ENCODE assay signal across 23 cellular contexts in genomic region chr14:91256661-91257060, GRCh38. TPM values are rescaled to one million over a fixed set of nuclear protein-coding genes. Genes with fewer than 3 reads are reported as not detected.
A peak's percentile ranks its signal among the peaks of the same experiment; 100 is the strongest.
DNase-seq lines count a peak whose midpoint lies in the region; ATAC-seq and TF ChIP-seq lines count a peak whose summit lies in the region.
"Had no signal": no experiment of that assay in that cellular context is flagged by ENCODE, and none has a peak within 500 bp of the region (broad histone marks: within the 10 kb centered on the region; RNA-seq: fewer than 3 reads in every experiment).

No MANE protein-coding gene starts in this region.

- H3K4me1 ChIP-seq in esophagus muscularis mucosa (peaks cover 12 to 44% (median 41%) of the 10 kb centered on the region in 4 donors), smooth muscle cell (ENCODE audit: low read depth) (no peaks in the 10 kb centered on the region), HAP-1 (peaks cover 8% of the 10 kb centered on the region)

- no peaks in the 10 kb centered on the region for H3K9me3 Mint-ChIP-seq in activated CD8-positive, alpha-beta T cell treated with anti-CD3 and anti-CD28 coated beads, Interleukin-2, amount 10 ng/mL, durations not matched to agents 7 days and 5 days (ENCODE audit: insufficient read depth)
- peaks cover 3% of the 10 kb centered on the region for H3K9me3 Mint-ChIP-seq in activated CD8-positive, alpha-beta T cell treated with anti-CD3 and anti-CD28 coated beads for 36 hours
- H3K9me3 Mint-ChIP-seq in chondrocyte (ENCODE audit: low read depth), result no peaks in the 10 kb centered on the region
- H3K9me3 Mint-ChIP-seq: activated naive CD4-positive, alpha-beta T cell treated with anti-CD3 and anti-CD28 coated beads, Interleukin-2, amount 50 U/mL, for 72 hours; activated T-cell treated with anti-CD3 and anti-CD28 coated beads, Interleukin-2, amount 50 U/mL, for 24 hours; natural killer cell had no signal

- CTCF ChIA-PET in activated CD8-positive, alpha-beta T cell treated with anti-CD3 and anti-CD28 coated beads, Interleukin-2, amount 10 ng/mL, durations not matched to agents 7 days and 5 days (lab: Charles Lee), result interaction anchor here (1.4 to 5.6 kb wide), 5 partner anchors 13 to 83 kb away, joined by 4 to 30 read pairs (median 7); no protein-coding TSS in a partner anchor
- CTCF ChIA-PET in activated CD8-positive, alpha-beta T cell treated with anti-CD3 and anti-CD28 coated beads for 36 hours (lab: Charles Lee), result interaction anchor here (1.2 to 4.1 kb wide), 4 partner anchors 8 to 80 kb away, joined by 3 to 21 read pairs (median 4); no protein-coding TSS in a partner anchor
- CTCF ChIA-PET in RWPE1 (lab: Yijun Ruan, JAX), result interaction anchor here (0.6 to 1.1 kb wide), 2 partner anchors 79 to 1250 kb away, joined by 3 read pairs; no protein-coding TSS in a partner anchor

- in situ Hi-C loops in HAP-1 (cut with MboI; ENCODE audit: low sequenced_read_pairs), result no loop called here

- TF ChIP-seq CTCF in activated CD8-positive, alpha-beta T cell treated with anti-CD3 and anti-CD28 coated beads for 36 hours (IDR thresholded peaks at IDR 0.05), result no peak
- TF ChIP-seq CTCF in RWPE1 (conservative IDR thresholded peaks at IDR 0.05; ENCODE audit: low read depth) (no peak), esophagus muscularis mucosa (IDR thresholded peaks at IDR 0.05) (no peak), smooth muscle cell (IDR thresholded peaks at IDR 0.05; ENCODE audit: borderline replicate concordance, insufficient read depth, poor library complexity, severe bottlenecking) (no peak), chondrocyte (IDR thresholded peaks at IDR 0.05) (no peak)

- no peak overlapping the region for H3K4me3 Mint-ChIP-seq in activated CD8-positive, alpha-beta T cell treated with anti-CD3 and anti-CD28 coated beads, Interleukin-2, amount 10 ng/mL, durations not matched to agents 7 days and 5 days
- H3K4me3 Mint-ChIP-seq in activated CD8-positive, alpha-beta T cell treated with anti-CD3 and anti-CD28 coated beads for 36 hours, result no peak overlapping the region
- no peak overlapping the region for H3K4me3 Mint-ChIP-seq in chondrocyte (ENCODE audit: unreplicated experiment)
- H3K4me3 Mint-ChIP-seq: activated T-cell treated with anti-CD3 and anti-CD28 coated beads, Interleukin-2, amount 50 U/mL, for 24 hours; H9 had no signal

- no peaks in the 10 kb centered on the region for H3K27me3 Mint-ChIP-seq in activated CD8-positive, alpha-beta T cell treated with anti-CD3 and anti-CD28 coated beads, Interleukin-2, amount 10 ng/mL, durations not matched to agents 7 days and 5 days (ENCODE audit: low read depth)
- peaks cover 1% of the 10 kb centered on the region for H3K27me3 Mint-ChIP-seq in activated CD8-positive, alpha-beta T cell treated with anti-CD3 and anti-CD28 coated beads for 36 hours
- H3K27me3 Mint-ChIP-seq in chondrocyte (ENCODE audit: low read depth), result no peaks in the 10 kb centered on the region
- H3K27me3 Mint-ChIP-seq: activated T-cell treated with anti-CD3 and anti-CD28 coated beads, Interleukin-2, amount 50 U/mL, for 24 hours had no signal

- no peak overlapping the region for H2AFZ ChIP-seq in smooth muscle cell (ENCODE audit: low read depth)

- peak overlapping the region; percentile 10 for H3K4me2 ChIP-seq in smooth muscle cell

- ATAC-seq in activated CD8-positive, alpha-beta T cell treated with anti-CD3 and anti-CD28 coated beads, Interleukin-2, amount 10 ng/mL, durations not matched to agents 7 days and 5 days, result no peak
- ATAC-seq in activated CD8-positive, alpha-beta T cell treated with anti-CD3 and anti-CD28 coated beads for 36 hours, result no peak
- no peak for ATAC-seq in HG03039 (IDR thresholded peaks at IDR 0.05; ENCODE audit: unreplicated experiment)
- ATAC-seq: activated naive CD4-positive, alpha-beta T cell treated with anti-CD3 and anti-CD28 coated beads, Interleukin-2, amount 50 U/mL, for 72 hours; HepG2; natural killer cell; Panc1 had no signal

- H3K4me1 Mint-ChIP-seq in activated CD8-positive, alpha-beta T cell treated with anti-CD3 and anti-CD28 coated beads, Interleukin-2, amount 10 ng/mL, durations not matched to agents 7 days and 5 days (ENCODE audit: low read depth), result peaks cover 82% of the 10 kb centered on the region
- H3K4me1 Mint-ChIP-seq in activated CD8-positive, alpha-beta T cell treated with anti-CD3 and anti-CD28 coated beads for 36 hours (ENCODE audit: low read depth), result peaks cover 60% of the 10 kb centered on the region
- peaks cover 23% of the 10 kb centered on the region for H3K4me1 Mint-ChIP-seq in chondrocyte (ENCODE audit: low read depth)

- H3K27me3 ChIP-seq in esophagus muscularis mucosa (no peaks in the 10 kb centered on the region), smooth muscle cell (ENCODE audit: low read depth) (no peaks in the 10 kb centered on the region), HAP-1 (ENCODE audit: low read depth) (no peaks in the 10 kb centered on the region)

- H3K4me3 ChIP-seq in esophagus muscularis mucosa (no peak overlapping the region), smooth muscle cell (no peak overlapping the region), HAP-1 (no peak overlapping the region)
- H3K4me3 ChIP-seq: BLaER1 treated with 17β-estradiol and CSF1 and Interleukin-3, amounts not matched to agents 10 nM and 100 nM; coronary artery; skin epidermis had no signal

- H3K27ac Mint-ChIP-seq in activated CD8-positive, alpha-beta T cell treated with anti-CD3 and anti-CD28 coated beads, Interleukin-2, amount 10 ng/mL, durations not matched to agents 7 days and 5 days, result peak overlapping the region; percentile 44
- H3K27ac Mint-ChIP-seq in activated CD8-positive, alpha-beta T cell treated with anti-CD3 and anti-CD28 coated beads for 36 hours, result no peak overlapping the region
- no peak overlapping the region for H3K27ac Mint-ChIP-seq in chondrocyte (ENCODE audit: unreplicated experiment)
- H3K27ac Mint-ChIP-seq: activated naive CD4-positive, alpha-beta T cell treated with anti-CD3 and anti-CD28 coated beads, Interleukin-2, amount 50 U/mL, for 72 hours; activated T-cell treated with anti-CD3 and anti-CD28 coated beads, Interleukin-2, amount 50 U/mL, for 24 hours; H9 had no signal

- no peak for TF ChIP-seq POLR2A in esophagus muscularis mucosa (IDR thresholded peaks at IDR 0.05; ENCODE audit: low read depth)

- H3K27ac ChIP-seq in RWPE1, result peak overlapping the region; percentile 100
- peak overlapping the region in 3 of 4 donors; percentile 21 to 72 (median 55) for H3K27ac ChIP-seq in esophagus muscularis mucosa (replicated peaks in 1 of 4)
- H3K27ac ChIP-seq in smooth muscle cell (ENCODE audit: low read depth), result peak overlapping the region; percentile 74
- H3K27ac ChIP-seq: BLaER1 treated with 17β-estradiol and CSF1 and Interleukin-3, amounts not matched to agents 10 nM and 100 nM had no signal

- no peak for DNase-seq in activated CD8-positive, alpha-beta T cell treated with anti-CD3 and anti-CD28 coated beads, Interleukin-2, amount 10 ng/mL, durations not matched to agents 7 days and 5 days
- DNase-seq in activated CD8-positive, alpha-beta T cell treated with anti-CD3 and anti-CD28 coated beads for 36 hours, result no peak
- no peak for DNase-seq in RWPE1 (ENCODE audit: low spot score)
- no peak for DNase-seq in esophagus muscularis mucosa (ENCODE audit: extremely low spot score)
- DNase-seq in smooth muscle cell (lab: John Stamatoyannopoulos, UW; ENCODE audit: unreplicated experiment), result no peak
- DNase-seq in chondrocyte (ENCODE audit: low spot score), result no peak
- no peak for DNase-seq in HAP-1 (ENCODE audit: low spot score in 2 of 2)
- DNase-seq: activated T-cell treated with anti-CD3 and anti-CD28 coated beads, Interleukin-2, amount 50 U/mL, for 24 hours; H9; mesenchymal stem cell; natural killer cell; NCI-H1436; NCI-H774; posterior cingulate gyrus; stimulated activated CD4-positive, alpha-beta T cell treated with anti-CD3 and anti-CD28 coated beads, Interleukin-2, amount 100 ng/mL, for 48 hours; SW 1271 had no signal

- WGBS in esophagus muscularis mucosa, result 63% methylated on average over 1 of the region's 1 CpG
- 95% methylated on average over 1 of the region's 1 CpG for WGBS in smooth muscle cell (ENCODE audit: low lambda C conversion rate)

- H3K9ac ChIP-seq in smooth muscle cell (ENCODE audit: low read depth), result no peak overlapping the region
- H3K9ac ChIP-seq: BLaER1 treated with 17β-estradiol and CSF1 and Interleukin-3, amounts not matched to agents 10 nM and 100 nM had no signal

- peaks cover 19% of the 10 kb centered on the region for H3F3A ChIP-seq in smooth muscle cell (ENCODE audit: low read depth)

- H3K36me3 ChIP-seq in esophagus muscularis mucosa (no peaks in the 10 kb centered on the region), smooth muscle cell (ENCODE audit: low read depth) (no peaks in the 10 kb centered on the region), HAP-1 (replicated peaks) (no peaks in the 10 kb centered on the region)
- H3K36me3 ChIP-seq: BLaER1 treated with 17β-estradiol and CSF1 and Interleukin-3, amounts not matched to agents 10 nM and 100 nM had no signal

- no peaks in the 10 kb centered on the region for H3K79me2 ChIP-seq in smooth muscle cell (ENCODE audit: low read depth)

- H3K36me3 Mint-ChIP-seq in activated CD8-positive, alpha-beta T cell treated with anti-CD3 and anti-CD28 coated beads, Interleukin-2, amount 10 ng/mL, durations not matched to agents 7 days and 5 days (ENCODE audit: low read depth), result peaks cover 20% of the 10 kb centered on the region
- H3K36me3 Mint-ChIP-seq in activated CD8-positive, alpha-beta T cell treated with anti-CD3 and anti-CD28 coated beads for 36 hours (ENCODE audit: low read depth), result peaks cover 4% of the 10 kb centered on the region
- H3K36me3 Mint-ChIP-seq in chondrocyte (ENCODE audit: low read depth), result no peaks in the 10 kb centered on the region
- H3K36me3 Mint-ChIP-seq: natural killer cell had no signal

- no peak for TF ChIP-seq EP300 in esophagus muscularis mucosa (IDR thresholded peaks at IDR 0.05)

- POLR2A ChIA-PET in activated CD8-positive, alpha-beta T cell treated with anti-CD3 and anti-CD28 coated beads, Interleukin-2, amount 10 ng/mL, durations not matched to agents 7 days and 5 days (lab: Charles Lee), result interaction anchor here (0.6 to 16.7 kb wide), 4 partner anchors 13 to 872 kb away, joined by 3 to 290 read pairs (median 6); partner anchors contain the start of gene GPR68
- POLR2A ChIA-PET in activated CD8-positive, alpha-beta T cell treated with anti-CD3 and anti-CD28 coated beads for 36 hours (lab: Charles Lee), result interaction anchor here (0.6 to 10.7 kb wide), 5 partner anchors 12 to 162 kb away, joined by 3 to 103 read pairs (median 4); partner anchors contain the start of genes CCDC88C and GPR68
- POLR2A ChIA-PET in RWPE1 (lab: Yijun Ruan, JAX; ENCODE audit: low non-redundant PET), result interaction anchor here (0.6 kb wide), 1 partner anchor 41 kb away, joined by 3 read pairs; no protein-coding TSS in a partner anchor

- H3K9me3 ChIP-seq in esophagus muscularis mucosa (peaks cover 0 to 5% (median 0%) of the 10 kb centered on the region in 4 donors), smooth muscle cell (replicated peaks; ENCODE audit: low read depth) (no peaks in the 10 kb centered on the region), HAP-1 (no peaks in the 10 kb centered on the region)

- intact Hi-C loops in activated CD8-positive, alpha-beta T cell treated with anti-CD3 and anti-CD28 coated beads for 36 hours (cut with micrococcal nuclease), result no loop called here
- intact Hi-C loops in esophagus muscularis mucosa (cut with DNase I), result no loop called here

- no peaks in the 10 kb centered on the region for H4K20me1 ChIP-seq in smooth muscle cell (ENCODE audit: low read depth)

RNA-seq across cellular contexts. Expression of gene GPR68, which starts 12.2 kb away (rescaled TPM):
- 10 to 100 TPM; 44.6 to 45.3 TPM for total RNA-seq in activated CD8-positive, alpha-beta T cell treated with anti-CD3 and anti-CD28 coated beads, Interleukin-2, amount 10 ng/mL, durations not matched to agents 7 days and 5 days
- 10 to 100 TPM; 11.9 to 14.0 TPM for total RNA-seq in activated CD8-positive, alpha-beta T cell treated with anti-CD3 and anti-CD28 coated beads for 36 hours
- total RNA-seq in esophagus muscularis mucosa (1 to 10 TPM; 1.3 to 9.1 (median 5.4) TPM), smooth muscle cell (2.6 and 4.4 TPM in 2 replicates), chondrocyte (0.42 to 4.1 TPM (median 0.46 TPM) in 3 replicates)
- 2.9 and 3.2 TPM in 2 replicates for polyA plus RNA-seq in smooth muscle cell
- total RNA-seq: HepG2 had no signal
- polyA plus RNA-seq: HepG2 had no signal
